ENCODE assay signal across 1 cellular context in the genomic region with DNA sequence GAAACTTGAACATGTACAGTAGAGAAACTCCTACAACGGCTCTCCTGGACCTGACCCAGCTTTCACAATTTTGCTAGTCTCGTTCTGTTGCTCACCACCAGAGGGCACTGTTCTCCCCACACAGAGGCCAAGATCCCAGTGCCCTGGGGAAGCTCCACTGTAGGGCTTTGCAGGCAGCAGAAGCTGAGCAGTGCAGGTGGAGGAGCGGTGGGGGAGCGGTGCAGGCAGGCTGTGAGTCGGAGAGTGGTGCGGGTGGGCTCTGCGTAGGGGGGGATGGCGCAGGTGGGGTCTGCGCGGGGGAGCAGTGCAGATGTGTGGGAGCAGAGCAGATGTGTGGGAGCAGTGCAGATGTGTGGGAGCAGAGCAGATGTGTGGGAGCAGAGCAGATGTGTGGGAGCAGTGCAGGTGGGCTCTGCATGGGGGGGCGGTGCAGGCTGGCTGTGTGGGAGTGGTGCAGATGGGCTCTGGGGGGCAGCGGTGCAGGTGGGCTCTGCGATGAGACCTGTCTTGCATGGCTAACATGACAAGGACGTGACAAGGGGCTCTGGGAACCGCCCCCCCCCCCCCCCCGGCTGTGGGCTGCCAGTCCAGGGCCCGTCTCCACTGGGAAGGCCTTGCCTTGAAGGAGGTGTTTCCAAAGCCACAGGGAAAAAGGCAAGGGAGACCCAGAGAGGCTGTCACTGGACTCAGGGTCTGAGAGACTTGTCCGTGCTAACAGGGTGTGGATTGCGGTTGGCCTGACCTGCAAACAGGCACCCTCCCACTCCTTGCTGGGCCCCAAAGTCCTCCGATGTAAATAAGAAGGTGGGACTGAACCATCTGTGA.
TF ChIP-seq lines count a peak whose summit lies in the region.

No MANE protein-coding gene starts in this region.

TF ChIP-seq in HEK293, 187 proteins besides CTCF, POLR2A, EP300 and RAD21 (continued from another document and continues in another):
- TF ChIP-seq, protein P1, sequence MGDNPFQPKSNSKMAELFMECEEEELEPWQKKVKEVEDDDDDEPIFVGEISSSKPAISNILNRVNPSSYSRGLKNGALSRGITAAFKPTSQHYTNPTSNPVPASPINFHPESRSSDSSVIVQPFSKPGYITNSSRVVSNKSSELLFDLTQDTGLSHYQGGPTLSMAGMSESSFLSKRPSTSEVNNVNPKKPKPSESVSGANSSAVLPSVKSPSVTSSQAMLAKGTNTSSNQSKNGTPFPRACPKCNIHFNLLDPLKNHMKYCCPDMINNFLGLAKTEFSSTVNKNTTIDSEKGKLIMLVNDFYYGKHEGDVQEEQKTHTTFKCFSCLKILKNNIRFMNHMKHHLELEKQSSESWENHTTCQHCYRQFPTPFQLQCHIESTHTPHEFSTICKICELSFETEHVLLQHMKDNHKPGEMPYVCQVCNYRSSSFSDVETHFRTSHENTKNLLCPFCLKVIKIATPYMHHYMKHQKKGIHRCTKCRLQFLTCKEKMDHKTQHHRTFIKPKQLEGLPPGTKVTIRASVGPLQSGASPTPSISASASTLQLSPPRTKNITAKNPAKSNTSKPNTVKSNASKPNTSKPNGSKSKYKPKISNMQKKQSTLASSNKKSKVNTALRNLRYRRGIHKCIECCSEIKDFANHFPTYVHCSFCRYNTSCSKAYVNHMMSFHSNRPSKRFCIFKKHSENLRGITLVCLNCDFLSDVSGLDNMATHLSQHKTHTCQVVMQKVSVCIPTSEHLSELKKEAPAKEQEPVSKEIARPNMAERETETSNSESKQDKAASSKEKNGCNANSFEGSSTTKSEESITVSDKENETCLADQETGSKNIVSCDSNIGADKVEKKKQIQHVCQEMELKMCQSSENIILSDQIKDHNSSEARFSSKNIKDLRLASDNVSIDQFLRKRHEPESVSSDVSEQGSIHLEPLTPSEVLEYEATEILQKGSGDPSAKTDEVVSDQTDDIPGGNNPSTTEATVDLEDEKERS (tag by site-specific recombination; IDR thresholded peaks at IDR 0.05), result no peak
- no peak for TF ChIP-seq HOXC10 (CRISPR knock-in tag; IDR thresholded peaks at IDR 0.05)
- 0 out of 2 replicates have a peak, but pooled peaks have one; percentile 32 for TF ChIP-seq ZSCAN30 (tag by site-specific recombination; IDR thresholded peaks at IDR 0.05)
- TF ChIP-seq ZNF621 (tag by site-specific recombination; IDR thresholded peaks at IDR 0.05), result no peak
- TF ChIP-seq KLF9 (tag by site-specific recombination; IDR thresholded peaks at IDR 0.05; ENCODE audit: low read depth), result no peak
- TF ChIP-seq ZNF654 (tag by site-specific recombination; IDR thresholded peaks at IDR 0.05; ENCODE audit: low read depth), result peak; percentile 60
- TF ChIP-seq, protein P2, sequence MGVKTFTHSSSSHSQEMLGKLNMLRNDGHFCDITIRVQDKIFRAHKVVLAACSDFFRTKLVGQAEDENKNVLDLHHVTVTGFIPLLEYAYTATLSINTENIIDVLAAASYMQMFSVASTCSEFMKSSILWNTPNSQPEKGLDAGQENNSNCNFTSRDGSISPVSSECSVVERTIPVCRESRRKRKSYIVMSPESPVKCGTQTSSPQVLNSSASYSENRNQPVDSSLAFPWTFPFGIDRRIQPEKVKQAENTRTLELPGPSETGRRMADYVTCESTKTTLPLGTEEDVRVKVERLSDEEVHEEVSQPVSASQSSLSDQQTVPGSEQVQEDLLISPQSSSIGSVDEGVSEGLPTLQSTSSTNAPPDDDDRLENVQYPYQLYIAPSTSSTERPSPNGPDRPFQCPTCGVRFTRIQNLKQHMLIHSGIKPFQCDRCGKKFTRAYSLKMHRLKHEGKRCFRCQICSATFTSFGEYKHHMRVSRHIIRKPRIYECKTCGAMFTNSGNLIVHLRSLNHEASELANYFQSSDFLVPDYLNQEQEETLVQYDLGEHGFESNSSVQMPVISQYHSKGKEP (tag by site-specific recombination; IDR thresholded peaks at IDR 0.05), result no peak
- TF ChIP-seq OVOL3 (tag by site-specific recombination; IDR thresholded peaks at IDR 0.05), result no peak
- no peak for TF ChIP-seq ZNF423 (tag by site-specific recombination; IDR thresholded peaks at IDR 0.05)
- no peak for TF ChIP-seq TCF7L2 (IDR thresholded peaks at IDR 0.05; ENCODE audit: borderline replicate concordance, low read depth, low read length)
- peak; percentile 89 for TF ChIP-seq ZNF223 (tag by site-specific recombination; IDR thresholded peaks at IDR 0.05)
- no peak for TF ChIP-seq ZNF76 (tag by site-specific recombination; IDR thresholded peaks at IDR 0.05; ENCODE audit: borderline replicate concordance, low read depth)
- TF ChIP-seq, protein P3, sequence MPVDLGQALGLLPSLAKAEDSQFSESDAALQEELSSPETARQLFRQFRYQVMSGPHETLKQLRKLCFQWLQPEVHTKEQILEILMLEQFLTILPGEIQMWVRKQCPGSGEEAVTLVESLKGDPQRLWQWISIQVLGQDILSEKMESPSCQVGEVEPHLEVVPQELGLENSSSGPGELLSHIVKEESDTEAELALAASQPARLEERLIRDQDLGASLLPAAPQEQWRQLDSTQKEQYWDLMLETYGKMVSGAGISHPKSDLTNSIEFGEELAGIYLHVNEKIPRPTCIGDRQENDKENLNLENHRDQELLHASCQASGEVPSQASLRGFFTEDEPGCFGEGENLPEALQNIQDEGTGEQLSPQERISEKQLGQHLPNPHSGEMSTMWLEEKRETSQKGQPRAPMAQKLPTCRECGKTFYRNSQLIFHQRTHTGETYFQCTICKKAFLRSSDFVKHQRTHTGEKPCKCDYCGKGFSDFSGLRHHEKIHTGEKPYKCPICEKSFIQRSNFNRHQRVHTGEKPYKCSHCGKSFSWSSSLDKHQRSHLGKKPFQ (tag by site-specific recombination; IDR thresholded peaks at IDR 0.05), result no peak
- TF ChIP-seq ZNF549 (tag by site-specific recombination; IDR thresholded peaks at IDR 0.05), result no peak
- 0 out of 2 replicates have a peak, but pooled peaks have one; percentile 31 for TF ChIP-seq ZNF501 (tag by site-specific recombination; IDR thresholded peaks at IDR 0.05)
- TF ChIP-seq PRDM1 (tag by site-specific recombination; IDR thresholded peaks at IDR 0.05), result peak; percentile 35; the same call in 1 of the 2 replicates
- TF ChIP-seq ZNF610 (tag by site-specific recombination; IDR thresholded peaks at IDR 0.05; ENCODE audit: borderline replicate concordance), result no peak
- TF ChIP-seq ZNF133 (tag by site-specific recombination; IDR thresholded peaks at IDR 0.05), result no peak
- peak; percentile 65 for TF ChIP-seq ZIC2 (tag by site-specific recombination; IDR thresholded peaks at IDR 0.05)
- no peak for TF ChIP-seq ZFP37 (tag by site-specific recombination; IDR thresholded peaks at IDR 0.05)
- TF ChIP-seq GLIS2 (tag by site-specific recombination; IDR thresholded peaks at IDR 0.05), result peak; percentile 74
- peak; percentile 32; the same call in 1 of the 2 replicates for TF ChIP-seq ZNF2 (tag by site-specific recombination; IDR thresholded peaks at IDR 0.05)
- TF ChIP-seq ZNF629 (tag by site-specific recombination; IDR thresholded peaks at IDR 0.05), result no peak
- no peak for TF ChIP-seq ZNF274 (IDR thresholded peaks at IDR 0.05; ENCODE audit: low read length)
- no peak for TF ChIP-seq ZNF274 (tag by site-specific recombination; IDR thresholded peaks at IDR 0.05; ENCODE audit: borderline replicate concordance)
- TF ChIP-seq GLIS1 (tag by site-specific recombination; IDR thresholded peaks at IDR 0.05), result peak; percentile 88
- TF ChIP-seq ZNF600 (tag by site-specific recombination; IDR thresholded peaks at IDR 0.05), result peak; percentile 83
- peak; percentile 99 for TF ChIP-seq EGR2 (tag by site-specific recombination; IDR thresholded peaks at IDR 0.05; ENCODE audit: low read depth)
- no peak for TF ChIP-seq ZNF335 (tag by site-specific recombination; conservative IDR thresholded peaks at IDR 0.05)
- TF ChIP-seq, protein P4, sequence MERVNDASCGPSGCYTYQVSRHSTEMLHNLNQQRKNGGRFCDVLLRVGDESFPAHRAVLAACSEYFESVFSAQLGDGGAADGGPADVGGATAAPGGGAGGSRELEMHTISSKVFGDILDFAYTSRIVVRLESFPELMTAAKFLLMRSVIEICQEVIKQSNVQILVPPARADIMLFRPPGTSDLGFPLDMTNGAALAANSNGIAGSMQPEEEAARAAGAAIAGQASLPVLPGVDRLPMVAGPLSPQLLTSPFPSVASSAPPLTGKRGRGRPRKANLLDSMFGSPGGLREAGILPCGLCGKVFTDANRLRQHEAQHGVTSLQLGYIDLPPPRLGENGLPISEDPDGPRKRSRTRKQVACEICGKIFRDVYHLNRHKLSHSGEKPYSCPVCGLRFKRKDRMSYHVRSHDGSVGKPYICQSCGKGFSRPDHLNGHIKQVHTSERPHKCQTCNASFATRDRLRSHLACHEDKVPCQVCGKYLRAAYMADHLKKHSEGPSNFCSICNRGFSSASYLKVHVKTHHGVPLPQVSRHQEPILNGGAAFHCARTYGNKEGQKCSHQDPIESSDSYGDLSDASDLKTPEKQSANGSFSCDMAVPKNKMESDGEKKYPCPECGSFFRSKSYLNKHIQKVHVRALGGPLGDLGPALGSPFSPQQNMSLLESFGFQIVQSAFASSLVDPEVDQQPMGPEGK (tag by site-specific recombination; IDR thresholded peaks at IDR 0.05), result no peak
- TF ChIP-seq ZNF155 (tag by site-specific recombination; IDR thresholded peaks at IDR 0.05), result no peak
- TF ChIP-seq, protein P5, sequence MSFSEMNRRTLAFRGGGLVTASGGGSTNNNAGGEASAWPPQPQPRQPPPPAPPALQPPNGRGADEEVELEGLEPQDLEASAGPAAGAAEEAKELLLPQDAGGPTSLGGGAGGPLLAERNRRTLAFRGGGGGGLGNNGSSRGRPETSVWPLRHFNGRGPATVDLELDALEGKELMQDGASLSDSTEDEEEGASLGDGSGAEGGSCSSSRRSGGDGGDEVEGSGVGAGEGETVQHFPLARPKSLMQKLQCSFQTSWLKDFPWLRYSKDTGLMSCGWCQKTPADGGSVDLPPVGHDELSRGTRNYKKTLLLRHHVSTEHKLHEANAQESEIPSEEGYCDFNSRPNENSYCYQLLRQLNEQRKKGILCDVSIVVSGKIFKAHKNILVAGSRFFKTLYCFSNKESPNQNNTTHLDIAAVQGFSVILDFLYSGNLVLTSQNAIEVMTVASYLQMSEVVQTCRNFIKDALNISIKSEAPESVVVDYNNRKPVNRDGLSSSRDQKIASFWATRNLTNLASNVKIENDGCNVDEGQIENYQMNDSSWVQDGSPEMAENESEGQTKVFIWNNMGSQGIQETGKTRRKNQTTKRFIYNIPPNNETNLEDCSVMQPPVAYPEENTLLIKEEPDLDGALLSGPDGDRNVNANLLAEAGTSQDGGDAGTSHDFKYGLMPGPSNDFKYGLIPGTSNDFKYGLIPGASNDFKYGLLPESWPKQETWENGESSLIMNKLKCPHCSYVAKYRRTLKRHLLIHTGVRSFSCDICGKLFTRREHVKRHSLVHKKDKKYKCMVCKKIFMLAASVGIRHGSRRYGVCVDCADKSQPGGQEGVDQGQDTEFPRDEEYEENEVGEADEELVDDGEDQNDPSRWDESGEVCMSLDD (tag by site-specific recombination; IDR thresholded peaks at IDR 0.05), result peak; percentile 47; the same call in 1 of the 2 replicates
- TF ChIP-seq, protein P6, sequence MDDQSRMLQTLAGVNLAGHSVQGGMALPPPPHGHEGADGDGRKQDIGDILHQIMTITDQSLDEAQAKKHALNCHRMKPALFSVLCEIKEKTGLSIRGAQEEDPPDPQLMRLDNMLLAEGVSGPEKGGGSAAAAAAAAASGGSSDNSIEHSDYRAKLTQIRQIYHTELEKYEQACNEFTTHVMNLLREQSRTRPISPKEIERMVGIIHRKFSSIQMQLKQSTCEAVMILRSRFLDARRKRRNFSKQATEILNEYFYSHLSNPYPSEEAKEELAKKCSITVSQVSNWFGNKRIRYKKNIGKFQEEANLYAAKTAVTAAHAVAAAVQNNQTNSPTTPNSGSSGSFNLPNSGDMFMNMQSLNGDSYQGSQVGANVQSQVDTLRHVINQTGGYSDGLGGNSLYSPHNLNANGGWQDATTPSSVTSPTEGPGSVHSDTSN (CRISPR knock-in tag; IDR thresholded peaks at IDR 0.05), result 0 out of 2 replicates have a peak, but pooled peaks have one; percentile 49
- TF ChIP-seq ZFHX2 (tag by site-specific recombination; conservative IDR thresholded peaks at IDR 0.05), result peak; percentile 100
- TF ChIP-seq, protein P7, sequence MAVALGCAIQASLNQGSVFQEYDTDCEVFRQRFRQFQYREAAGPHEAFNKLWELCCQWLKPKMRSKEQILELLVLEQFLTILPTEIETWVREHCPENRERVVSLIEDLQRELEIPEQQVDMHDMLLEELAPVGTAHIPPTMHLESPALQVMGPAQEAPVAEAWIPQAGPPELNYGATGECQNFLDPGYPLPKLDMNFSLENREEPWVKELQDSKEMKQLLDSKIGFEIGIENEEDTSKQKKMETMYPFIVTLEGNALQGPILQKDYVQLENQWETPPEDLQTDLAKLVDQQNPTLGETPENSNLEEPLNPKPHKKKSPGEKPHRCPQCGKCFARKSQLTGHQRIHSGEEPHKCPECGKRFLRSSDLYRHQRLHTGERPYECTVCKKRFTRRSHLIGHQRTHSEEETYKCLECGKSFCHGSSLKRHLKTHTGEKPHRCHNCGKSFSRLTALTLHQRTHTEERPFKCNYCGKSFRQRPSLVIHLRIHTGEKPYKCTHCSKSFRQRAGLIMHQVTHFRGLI (tag by site-specific recombination; IDR thresholded peaks at IDR 0.05), result peak; percentile 66
- TF ChIP-seq, protein P8, sequence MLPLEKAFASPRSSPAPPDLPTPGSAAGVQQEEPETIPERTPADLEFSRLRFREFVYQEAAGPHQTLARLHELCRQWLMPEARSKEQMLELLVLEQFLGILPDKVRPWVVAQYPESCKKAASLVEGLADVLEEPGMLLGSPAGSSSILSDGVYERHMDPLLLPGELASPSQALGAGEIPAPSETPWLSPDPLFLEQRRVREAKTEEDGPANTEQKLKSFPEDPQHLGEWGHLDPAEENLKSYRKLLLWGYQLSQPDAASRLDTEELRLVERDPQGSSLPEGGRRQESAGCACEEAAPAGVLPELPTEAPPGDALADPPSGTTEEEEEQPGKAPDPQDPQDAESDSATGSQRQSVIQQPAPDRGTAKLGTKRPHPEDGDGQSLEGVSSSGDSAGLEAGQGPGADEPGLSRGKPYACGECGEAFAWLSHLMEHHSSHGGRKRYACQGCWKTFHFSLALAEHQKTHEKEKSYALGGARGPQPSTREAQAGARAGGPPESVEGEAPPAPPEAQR (tag by site-specific recombination; IDR thresholded peaks at IDR 0.05), result no peak
- no peak for TF ChIP-seq GFI1B (tag by site-specific recombination; IDR thresholded peaks at IDR 0.05)
- peak; percentile 39; the same call in 1 of the 2 replicates for TF ChIP-seq ZNF394 (tag by site-specific recombination; IDR thresholded peaks at IDR 0.05; ENCODE audit: borderline replicate concordance)
- no peak for TF ChIP-seq ZNF157 (tag by site-specific recombination; IDR thresholded peaks at IDR 0.05)
